25 cellular contexts compared by ENCODE assay signal in the genomic region with DNA sequence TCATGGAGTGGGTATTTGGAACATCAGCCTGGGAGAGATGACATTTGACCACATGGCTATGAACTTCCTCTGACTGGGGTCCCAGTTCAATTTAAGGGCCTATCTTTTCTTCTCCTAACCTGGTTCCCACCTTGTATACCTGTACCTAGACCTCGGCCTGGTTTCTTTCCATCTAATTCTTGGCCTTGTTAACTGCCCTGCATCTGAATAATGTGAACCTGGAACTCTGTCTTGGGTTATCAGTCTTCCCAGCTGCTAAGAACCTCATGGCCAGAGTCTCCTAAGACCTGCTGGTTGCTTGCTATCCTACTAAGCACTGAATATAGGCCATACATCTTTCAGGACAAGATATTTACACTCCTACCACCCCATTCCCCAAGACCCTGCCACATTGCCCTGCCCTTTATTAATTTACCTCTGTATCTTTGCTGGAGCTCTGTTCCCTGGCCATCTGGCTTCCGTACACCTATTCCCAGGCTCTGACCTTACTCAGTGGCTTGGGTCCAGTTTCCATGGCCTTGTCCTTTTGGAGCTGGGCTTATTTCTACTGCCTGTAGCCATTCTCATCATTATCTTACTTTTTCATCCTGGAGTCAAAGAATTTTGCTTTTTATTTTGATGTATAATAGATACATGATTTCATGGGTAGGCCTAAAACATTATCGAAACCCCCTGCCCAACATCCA.
"Had no signal": no experiment of that assay in that cellular context is flagged by ENCODE, and none has a peak within 500 bp of the region (broad histone marks: within the 10 kb centered on the region; RNA-seq: fewer than 3 reads in every experiment).

No MANE protein-coding gene starts in this region.

- H3K27ac ChIP-seq: ascending aorta, brain microvascular endothelial cell, gastroesophageal sphincter, parathyroid adenoma, psoas muscle, stomach, thyroid gland, upper lobe of left lung, vagina had no signal

- H3K27me3 ChIP-seq: ascending aorta, brain microvascular endothelial cell, gastroesophageal sphincter, thyroid gland, vagina had no signal

- H3K9me3 ChIP-seq: ascending aorta, gastroesophageal sphincter, psoas muscle, stomach, thyroid gland, upper lobe of left lung, vagina had no signal

- H3K27me3 Mint-ChIP-seq: activated CD4-positive, alpha-beta memory T cell treated with anti-CD3 and anti-CD28 coated beads for 36 hours; effector memory CD8-positive, alpha-beta T cell; naive thymus-derived CD4-positive, alpha-beta T cell had no signal

- H3K4me3 Mint-ChIP-seq: activated CD4-positive, alpha-beta memory T cell treated with anti-CD3 and anti-CD28 coated beads for 36 hours; activated T-cell treated with anti-CD3 and anti-CD28 coated beads, Interleukin-2, amount 50 U/mL, for 72 hours; effector memory CD8-positive, alpha-beta T cell; memory B cell; naive thymus-derived CD4-positive, alpha-beta T cell; stimulated activated naive B cell treated with anti-CD40 and anti-IgM and Interleukin-4, amounts not matched to agents 10 μg/mL and 1 μg/mL and 100 μg/mL, for 72 hours; T-helper 2 cell treated with Interferon-gamma antibody and Interleukin-4, amounts not matched to agents 5 μg/mL and 100 μg/mL, for 36 hours had no signal

- H3K79me2 ChIP-seq: parathyroid adenoma had no signal

- H3K27ac Mint-ChIP-seq: activated CD4-positive, alpha-beta memory T cell treated with anti-CD3 and anti-CD28 coated beads for 36 hours; activated T-cell treated with anti-CD3 and anti-CD28 coated beads, Interleukin-2, amount 50 U/mL, for 72 hours; effector memory CD8-positive, alpha-beta T cell; memory B cell; stimulated activated naive B cell treated with anti-CD40 and anti-IgM and Interleukin-4, amounts not matched to agents 10 μg/mL and 1 μg/mL and 100 μg/mL, for 72 hours; T-helper 2 cell treated with Interferon-gamma antibody and Interleukin-4, amounts not matched to agents 5 μg/mL and 100 μg/mL, for 36 hours had no signal

- H3K4me1 Mint-ChIP-seq: memory B cell; stimulated activated naive B cell treated with anti-CD40 and anti-IgM and Interleukin-4, amounts not matched to agents 10 μg/mL and 1 μg/mL and 100 μg/mL, for 72 hours had no signal

- H3K4me3 ChIP-seq: ascending aorta, gastroesophageal sphincter, psoas muscle, stomach, thyroid gland, upper lobe of left lung, vagina had no signal

- DNase-seq: activated CD4-positive, alpha-beta memory T cell treated with anti-CD3 and anti-CD28 coated beads for 36 hours; activated CD4-positive, alpha-beta T cell treated with anti-CD3 and anti-CD28 coated beads for 48 hours; activated naive CD4-positive, alpha-beta T cell treated with anti-CD3 and anti-CD28 coated beads, Interleukin-2, amount 50 U/mL, for 16 hours; activated T-cell treated with anti-CD3 and anti-CD28 coated beads for 4 hours; activated T-cell treated with anti-CD3 and anti-CD28 coated beads, Interleukin-2, amount 50 U/mL, for 72 hours; brain microvascular endothelial cell; cortex of kidney; effector memory CD8-positive, alpha-beta T cell; hippocampal formation; left cardiac atrium; midbrain; naive thymus-derived CD4-positive, alpha-beta T cell; psoas muscle; stimulated activated CD4-positive, alpha-beta T cell treated with anti-CD3 and anti-CD28 coated beads, Interleukin-15, amount 100 ng/mL, for 24 hours; stimulated activated CD4-positive, alpha-beta T cell treated with anti-CD3 and anti-CD28 coated beads, Interleukin-2, amount 100 ng/mL, for 24 hours; stimulated activated naive B cell treated with anti-CD40 and anti-IgM and Interleukin-4, amounts not matched to agents 10 μg/mL and 1 μg/mL and 100 μg/mL, for 72 hours; stomach; thyroid gland; upper lobe of left lung had no signal

- H3K9ac ChIP-seq: parathyroid adenoma had no signal

- H3K36me3 Mint-ChIP-seq: memory B cell had no signal

- H2AFZ ChIP-seq: parathyroid adenoma had no signal

- H3K9me3 Mint-ChIP-seq: activated CD4-positive, alpha-beta memory T cell treated with anti-CD3 and anti-CD28 coated beads for 36 hours; activated T-cell treated with anti-CD3 and anti-CD28 coated beads, Interleukin-2, amount 50 U/mL, for 72 hours; effector memory CD8-positive, alpha-beta T cell; memory B cell; naive thymus-derived CD4-positive, alpha-beta T cell; stimulated activated naive B cell treated with anti-CD40 and anti-IgM and Interleukin-4, amounts not matched to agents 10 μg/mL and 1 μg/mL and 100 μg/mL, for 72 hours; T-helper 2 cell treated with Interferon-gamma antibody and Interleukin-4, amounts not matched to agents 5 μg/mL and 100 μg/mL, for 36 hours had no signal

- ATAC-seq: activated T-cell treated with anti-CD3 and anti-CD28 coated beads, Interleukin-2, amount 50 U/mL, for 72 hours; effector memory CD8-positive, alpha-beta T cell; gastroesophageal sphincter; left cardiac atrium; naive thymus-derived CD4-positive, alpha-beta T cell; psoas muscle; stimulated activated naive B cell treated with anti-CD40 and anti-IgM and Interleukin-4, amounts not matched to agents 10 μg/mL and 1 μg/mL and 100 μg/mL, for 72 hours had no signal

- H3K36me3 ChIP-seq: ascending aorta, thyroid gland, upper lobe of left lung, vagina had no signal

- H3K4me1 ChIP-seq: ascending aorta, parathyroid adenoma, psoas muscle, vagina had no signal
